1 cellular context compared by ENCODE assay signal in genomic region chrX:18886344-18887161, GRCh38.
TF ChIP-seq lines count a peak whose summit lies in the region.

No MANE protein-coding gene starts in this region.

TF ChIP-seq in K562, 482 proteins besides CTCF, POLR2A, EP300 and RAD21 (continued from another document and continues in another):
- TF ChIP-seq CHD7 (IDR thresholded peaks at IDR 0.05; ENCODE audit: low read depth, low read length) (no peak), ATF2 (CRISPR knock-in tag; IDR thresholded peaks at IDR 0.05) (no peak), SETDB1 (IDR thresholded peaks at IDR 0.05; ENCODE audit: low read length) (no peak), TEAD2 (tag; IDR thresholded peaks at IDR 0.05) (no peak), ASH1L (IDR thresholded peaks at IDR 0.05; ENCODE audit: borderline replicate concordance, low read depth, partially characterized antibody) (no peak), PRDM10 (IDR thresholded peaks at IDR 0.05; ENCODE audit: partially characterized antibody) (no peak), TRIM28 (IDR thresholded peaks at IDR 0.05) (no peak), SPI1 (IDR thresholded peaks at IDR 0.05; ENCODE audit: borderline replicate concordance, low read depth, low read length) (peak; percentile 85), ERF (CRISPR knock-in tag; IDR thresholded peaks at IDR 0.05) (no peak), E2F4 (CRISPR knock-in tag; IDR thresholded peaks at IDR 0.05; ENCODE audit: low read depth) (no peak), IRF2 (CRISPR knock-in tag; IDR thresholded peaks at IDR 0.05) (no peak), ARID3A (IDR thresholded peaks at IDR 0.05; ENCODE audit: borderline replicate concordance, low read depth, low read length) (no peak), ELK1 (CRISPR knock-in tag; IDR thresholded peaks at IDR 0.05) (no peak), ILF3 (IDR thresholded peaks at IDR 0.05; ENCODE audit: borderline replicate concordance) (no peak), RNF219 (CRISPR knock-in tag; IDR thresholded peaks at IDR 0.05) (no peak), NRF1 (conservative IDR thresholded peaks at IDR 0.05 in 1 of 2, IDR thresholded peaks at IDR 0.05 in 1 of 2) (0 out of 4 replicates have a peak, but pooled peaks of 1 of the 2 experiments have one; percentile 12), ZNF766 (CRISPR knock-in tag; conservative IDR thresholded peaks at IDR 0.05) (no peak), DLX4 (CRISPR knock-in tag; IDR thresholded peaks at IDR 0.05) (no peak), CGGBP1 (CRISPR knock-in tag; IDR thresholded peaks at IDR 0.05) (no peak), GABPB1 (CRISPR knock-in tag; IDR thresholded peaks at IDR 0.05) (no peak), GATAD2B (IDR thresholded peaks at IDR 0.05; ENCODE audit: borderline replicate concordance) (no peak), NR0B1 (IDR thresholded peaks at IDR 0.05; ENCODE audit: partially characterized antibody) (no peak), U2AF2 (optimal IDR thresholded peaks at IDR 0.05; ENCODE audit: low read depth, low read length) (no peak), BCL6 (CRISPR knock-in tag; IDR thresholded peaks at IDR 0.05) (no peak)
